Comparison of ENCODE assay signal across 15 cellular contexts in genomic region chr5:55218966-55219365, GRCh38. TPM values are rescaled to one million over a fixed set of nuclear protein-coding genes. Genes with fewer than 3 reads are reported as not detected.
DNase-seq lines count a peak whose midpoint lies in the region; ATAC-seq lines count a peak whose summit lies in the region.
"Had no signal": no experiment of that assay in that cellular context is flagged by ENCODE, and none has a peak within 500 bp of the region (broad histone marks: within the 10 kb centered on the region; RNA-seq: fewer than 3 reads in every experiment).

No MANE protein-coding gene starts in this region.

- intact Hi-C loops in sciatic nerve (cut with DNase I) = no loop called here

- peaks cover 41% of the 10 kb centered on the region for H3K27me3 ChIP-seq in effector memory CD4-positive, alpha-beta T cell (replicated peaks; ENCODE audit: control insufficient read depth, insufficient read depth, low read length, poor library complexity, severe bottlenecking)

- no peak overlapping the region for H3K4me3 ChIP-seq in effector memory CD4-positive, alpha-beta T cell (ENCODE audit: insufficient read depth, low read depth, low read length, poor library complexity, severe bottlenecking)
- H3K4me3 ChIP-seq: gastroesophageal sphincter, SK-N-MC had no signal

- no peaks in the 10 kb centered on the region for H3K9me3 ChIP-seq in effector memory CD4-positive, alpha-beta T cell (ENCODE audit: control insufficient read depth, low read length)
- H3K9me3 ChIP-seq: gastroesophageal sphincter had no signal

- DNase-seq in COR-L47 (lab: John Stamatoyannopoulos, UW) (peak; percentile 75), LoVo (ENCODE audit: low spot score) (peak; percentile 83), NCI-H774 (lab: John Stamatoyannopoulos, UW) (peak; percentile 72), kidney tubule cell (ENCODE audit: low spot score) (peak; percentile 63), dedifferentiated amniotic fluid mesenchymal stem cell (ENCODE audit: extremely low spot score) (no peak), sciatic nerve (ENCODE audit: low spot score) (no peak), GDM1 (lab: John Stamatoyannopoulos, UW) (no peak)
- no peak for DNase-seq in effector memory CD4-positive, alpha-beta T cell
- DNase-seq: activated T-cell treated with anti-CD3 and anti-CD28 coated beads for 4 hours, left ventricle myocardium superior had no signal

- peaks cover 15% of the 10 kb centered on the region for H3K4me1 ChIP-seq in effector memory CD4-positive, alpha-beta T cell (ENCODE audit: control insufficient read depth, insufficient read depth, low read length, poor library complexity, severe bottlenecking)

- H3K27ac ChIP-seq in effector memory CD4-positive, alpha-beta T cell (ENCODE audit: insufficient read depth, low read length, poor library complexity, severe bottlenecking) = no peak overlapping the region
- H3K27ac ChIP-seq: gastroesophageal sphincter, neutrophil, SK-N-MC had no signal

- H3K36me3 ChIP-seq in effector memory CD4-positive, alpha-beta T cell (ENCODE audit: control insufficient read depth, insufficient read depth, low read length) = no peaks in the 10 kb centered on the region
- H3K36me3 ChIP-seq: gastroesophageal sphincter, neutrophil had no signal

- no peak for ATAC-seq in sciatic nerve
- ATAC-seq: activated CD4-positive, CD25-positive, alpha-beta regulatory T cell treated with anti-CD3 and anti-CD28 coated beads, Interleukin-2, amount 50 U/mL, for 24 hours; gastroesophageal sphincter; left ventricle myocardium superior had no signal

RNA-seq across cellular contexts. Expression of gene MCIDAS, which starts 8.1 kb away (rescaled TPM):
- not detected for total RNA-seq in sciatic nerve
- total RNA-seq: dermis microvascular lymphatic vessel endothelial cell, gastroesophageal sphincter, left ventricle myocardium superior had no signal

RNA-seq across cellular contexts. Expression of gene CCNO, which starts 14.4 kb away (rescaled TPM):
- total RNA-seq in sciatic nerve = 0.22 TPM
- total RNA-seq: dermis microvascular lymphatic vessel endothelial cell, gastroesophageal sphincter, left ventricle myocardium superior had no signal

RNA-seq across cellular contexts. Expression of gene CDC20B, which starts 46.0 kb away (rescaled TPM):
- not detected for total RNA-seq in sciatic nerve
- total RNA-seq: dermis microvascular lymphatic vessel endothelial cell, gastroesophageal sphincter, left ventricle myocardium superior had no signal

RNA-seq across cellular contexts. Expression of gene GPX8, which starts 59.0 kb away (rescaled TPM):
- 34.9 TPM for total RNA-seq in sciatic nerve

Comparison
In these comparisons a context has a peak if more than half of its experiments do, and no peak if none do; other contexts are left out.
1. DNase-seq: peak in COR-L47 (single experiment), LoVo (single experiment), NCI-H774 (single experiment) and kidney tubule cell (single experiment); none in dedifferentiated amniotic fluid mesenchymal stem cell (single experiment), sciatic nerve (single experiment), effector memory CD4-positive, alpha-beta T cell (0 of 3) and GDM1 (single experiment).